Comparison of ENCODE assay signal across 1 cellular context in genomic region chr6:43773050-43773956, GRCh38.
TF ChIP-seq lines count a peak whose summit lies in the region.

No MANE protein-coding gene starts in this region.

TF ChIP-seq in HEK293, 187 proteins besides CTCF, POLR2A, EP300 and RAD21 (continued from another document):
- TF ChIP-seq TSHZ1 (tag by site-specific recombination; IDR thresholded peaks at IDR 0.05; ENCODE audit: borderline replicate concordance) (no peak), ZNF274 (IDR thresholded peaks at IDR 0.05; ENCODE audit: low read length) (no peak), ZNF274 (tag by site-specific recombination; IDR thresholded peaks at IDR 0.05; ENCODE audit: borderline replicate concordance) (no peak), SP3 (tag by site-specific recombination; IDR thresholded peaks at IDR 0.05) (peak; percentile 39; the same call in 1 of the 2 replicates), ZNF416 (tag by site-specific recombination; IDR thresholded peaks at IDR 0.05) (no peak), ZFP41 (tag by site-specific recombination; IDR thresholded peaks at IDR 0.05; ENCODE audit: borderline replicate concordance) (no peak), SETDB1 (IDR thresholded peaks at IDR 0.05; ENCODE audit: insufficient read length, low read length) (no peak), ZNF19 (tag by site-specific recombination; IDR thresholded peaks at IDR 0.05; ENCODE audit: low read depth) (no peak), ZNF140 (tag by site-specific recombination; IDR thresholded peaks at IDR 0.05) (no peak), ZEB2 (tag by site-specific recombination; IDR thresholded peaks at IDR 0.05) (peak; percentile 84), ZNF341 (tag by site-specific recombination; IDR thresholded peaks at IDR 0.05; ENCODE audit: low read depth) (no peak), ZNF510 (tag by site-specific recombination; IDR thresholded peaks at IDR 0.05; ENCODE audit: insufficient replicate concordance) (no peak), ZNF404 (tag by site-specific recombination; IDR thresholded peaks at IDR 0.05) (no peak), ZNF830 (tag by site-specific recombination; IDR thresholded peaks at IDR 0.05; ENCODE audit: low read depth) (no peak), KLF17 (tag by site-specific recombination; IDR thresholded peaks at IDR 0.05) (no peak; the same call in 1 of the 2 replicates), PRDM1 (tag by site-specific recombination; IDR thresholded peaks at IDR 0.05) (no peak), KLF8 (tag by site-specific recombination; IDR thresholded peaks at IDR 0.05) (0 out of 2 replicates have a peak, but pooled peaks have one; percentile 41), RBAK (tag by site-specific recombination; IDR thresholded peaks at IDR 0.05) (no peak), ZNF777 (tag by site-specific recombination; IDR thresholded peaks at IDR 0.05; ENCODE audit: borderline replicate concordance) (no peak), GLI2 (tag by site-specific recombination; IDR thresholded peaks at IDR 0.05; ENCODE audit: borderline replicate concordance, low read depth) (no peak), ZNF18 (tag by site-specific recombination; IDR thresholded peaks at IDR 0.05) (no peak), ZNF558 (tag by site-specific recombination; IDR thresholded peaks at IDR 0.05) (no peak), IKZF3 (tag by site-specific recombination; IDR thresholded peaks at IDR 0.05) (0 out of 2 replicates have a peak, but pooled peaks have one; percentile 2), ZNF157 (tag by site-specific recombination; IDR thresholded peaks at IDR 0.05) (no peak), ZNF747 (tag by site-specific recombination; IDR thresholded peaks at IDR 0.05) (no peak), ZNF555 (tag by site-specific recombination; conservative IDR thresholded peaks at IDR 0.05) (no peak), KLF1 (tag by site-specific recombination; IDR thresholded peaks at IDR 0.05) (no peak), ZNF837 (tag by site-specific recombination; IDR thresholded peaks at IDR 0.05) (no peak), ZIC2 (tag by site-specific recombination; IDR thresholded peaks at IDR 0.05) (0 out of 2 replicates have a peak, but pooled peaks have one; percentile 13), ZNF660 (tag by site-specific recombination; IDR thresholded peaks at IDR 0.05) (peak; percentile 69; the same call in 1 of the 2 replicates), ZNF169 (tag by site-specific recombination; IDR thresholded peaks at IDR 0.05) (no peak), ZNF423 (tag by site-specific recombination; IDR thresholded peaks at IDR 0.05) (0 out of 2 replicates have a peak, but pooled peaks have one; percentile 30), OSR2 (tag by site-specific recombination; IDR thresholded peaks at IDR 0.05) (no peak), ZNF664 (tag by site-specific recombination; IDR thresholded peaks at IDR 0.05) (no peak), ZNF354C (tag by site-specific recombination; IDR thresholded peaks at IDR 0.05; ENCODE audit: borderline replicate concordance, low read depth) (no peak), ZNF24 (tag by site-specific recombination; IDR thresholded peaks at IDR 0.05) (no peak), ZNF138 (tag by site-specific recombination; IDR thresholded peaks at IDR 0.05; ENCODE audit: borderline replicate concordance) (no peak), ZNF571 (tag by site-specific recombination; IDR thresholded peaks at IDR 0.05) (no peak), ZNF184 (tag by site-specific recombination; IDR thresholded peaks at IDR 0.05) (peak; percentile 15; the same call in 1 of the 2 replicates), ZNF488 (tag by site-specific recombination; IDR thresholded peaks at IDR 0.05) (no peak), ZNF561 (tag by site-specific recombination; IDR thresholded peaks at IDR 0.05; ENCODE audit: borderline replicate concordance) (no peak), ZNF529 (tag by site-specific recombination; IDR thresholded peaks at IDR 0.05; ENCODE audit: insufficient replicate concordance) (no peak), ZNF623 (tag by site-specific recombination; IDR thresholded peaks at IDR 0.05) (no peak), ZNF521 (tag by site-specific recombination; IDR thresholded peaks at IDR 0.05) (no peak), ZNF350 (tag by site-specific recombination; IDR thresholded peaks at IDR 0.05) (no peak), SCRT2 (tag by site-specific recombination; IDR thresholded peaks at IDR 0.05) (peak; percentile 73), KLF16 (tag by site-specific recombination; IDR thresholded peaks at IDR 0.05) (no peak), GLIS1 (tag by site-specific recombination; IDR thresholded peaks at IDR 0.05) (peak; percentile 51), SP2 (tag by site-specific recombination; IDR thresholded peaks at IDR 0.05) (peak; percentile 23; the same call in 1 of the 2 replicates), ZNF366 (tag by site-specific recombination; conservative IDR thresholded peaks at IDR 0.05) (peak; percentile 55; the same call in 1 of the 2 replicates), ZNF707 (tag by site-specific recombination; IDR thresholded peaks at IDR 0.05) (no peak), ZNF221 (tag by site-specific recombination; IDR thresholded peaks at IDR 0.05; ENCODE audit: borderline replicate concordance) (no peak), ZNF621 (tag by site-specific recombination; IDR thresholded peaks at IDR 0.05) (no peak), KLF9 (tag by site-specific recombination; IDR thresholded peaks at IDR 0.05; ENCODE audit: low read depth) (peak; percentile 37; the same call in 1 of the 2 replicates), ZNF501 (tag by site-specific recombination; IDR thresholded peaks at IDR 0.05) (peak; percentile 52; the same call in 1 of the 2 replicates), ZNF600 (tag by site-specific recombination; IDR thresholded peaks at IDR 0.05) (peak; percentile 77), SP7 (tag by site-specific recombination; IDR thresholded peaks at IDR 0.05) (peak; percentile 58), ZBTB1 (tag by site-specific recombination; IDR thresholded peaks at IDR 0.05) (no peak)
- TF ChIP-seq, protein P1, sequence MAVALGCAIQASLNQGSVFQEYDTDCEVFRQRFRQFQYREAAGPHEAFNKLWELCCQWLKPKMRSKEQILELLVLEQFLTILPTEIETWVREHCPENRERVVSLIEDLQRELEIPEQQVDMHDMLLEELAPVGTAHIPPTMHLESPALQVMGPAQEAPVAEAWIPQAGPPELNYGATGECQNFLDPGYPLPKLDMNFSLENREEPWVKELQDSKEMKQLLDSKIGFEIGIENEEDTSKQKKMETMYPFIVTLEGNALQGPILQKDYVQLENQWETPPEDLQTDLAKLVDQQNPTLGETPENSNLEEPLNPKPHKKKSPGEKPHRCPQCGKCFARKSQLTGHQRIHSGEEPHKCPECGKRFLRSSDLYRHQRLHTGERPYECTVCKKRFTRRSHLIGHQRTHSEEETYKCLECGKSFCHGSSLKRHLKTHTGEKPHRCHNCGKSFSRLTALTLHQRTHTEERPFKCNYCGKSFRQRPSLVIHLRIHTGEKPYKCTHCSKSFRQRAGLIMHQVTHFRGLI (tag by site-specific recombination; IDR thresholded peaks at IDR 0.05) = no peak
- TF ChIP-seq, protein P2, sequence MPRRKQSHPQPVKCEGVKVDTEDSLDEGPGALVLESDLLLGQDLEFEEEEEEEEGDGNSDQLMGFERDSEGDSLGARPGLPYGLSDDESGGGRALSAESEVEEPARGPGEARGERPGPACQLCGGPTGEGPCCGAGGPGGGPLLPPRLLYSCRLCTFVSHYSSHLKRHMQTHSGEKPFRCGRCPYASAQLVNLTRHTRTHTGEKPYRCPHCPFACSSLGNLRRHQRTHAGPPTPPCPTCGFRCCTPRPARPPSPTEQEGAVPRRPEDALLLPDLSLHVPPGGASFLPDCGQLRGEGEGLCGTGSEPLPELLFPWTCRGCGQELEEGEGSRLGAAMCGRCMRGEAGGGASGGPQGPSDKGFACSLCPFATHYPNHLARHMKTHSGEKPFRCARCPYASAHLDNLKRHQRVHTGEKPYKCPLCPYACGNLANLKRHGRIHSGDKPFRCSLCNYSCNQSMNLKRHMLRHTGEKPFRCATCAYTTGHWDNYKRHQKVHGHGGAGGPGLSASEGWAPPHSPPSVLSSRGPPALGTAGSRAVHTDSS (tag by site-specific recombination; IDR thresholded peaks at IDR 0.05) = no peak
- TF ChIP-seq, protein P3, sequence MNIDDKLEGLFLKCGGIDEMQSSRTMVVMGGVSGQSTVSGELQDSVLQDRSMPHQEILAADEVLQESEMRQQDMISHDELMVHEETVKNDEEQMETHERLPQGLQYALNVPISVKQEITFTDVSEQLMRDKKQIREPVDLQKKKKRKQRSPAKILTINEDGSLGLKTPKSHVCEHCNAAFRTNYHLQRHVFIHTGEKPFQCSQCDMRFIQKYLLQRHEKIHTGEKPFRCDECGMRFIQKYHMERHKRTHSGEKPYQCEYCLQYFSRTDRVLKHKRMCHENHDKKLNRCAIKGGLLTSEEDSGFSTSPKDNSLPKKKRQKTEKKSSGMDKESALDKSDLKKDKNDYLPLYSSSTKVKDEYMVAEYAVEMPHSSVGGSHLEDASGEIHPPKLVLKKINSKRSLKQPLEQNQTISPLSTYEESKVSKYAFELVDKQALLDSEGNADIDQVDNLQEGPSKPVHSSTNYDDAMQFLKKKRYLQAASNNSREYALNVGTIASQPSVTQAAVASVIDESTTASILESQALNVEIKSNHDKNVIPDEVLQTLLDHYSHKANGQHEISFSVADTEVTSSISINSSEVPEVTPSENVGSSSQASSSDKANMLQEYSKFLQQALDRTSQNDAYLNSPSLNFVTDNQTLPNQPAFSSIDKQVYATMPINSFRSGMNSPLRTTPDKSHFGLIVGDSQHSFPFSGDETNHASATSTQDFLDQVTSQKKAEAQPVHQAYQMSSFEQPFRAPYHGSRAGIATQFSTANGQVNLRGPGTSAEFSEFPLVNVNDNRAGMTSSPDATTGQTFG (tag by site-specific recombination; IDR thresholded peaks at IDR 0.05; ENCODE audit: borderline replicate concordance) = no peak
- TF ChIP-seq, protein P4, sequence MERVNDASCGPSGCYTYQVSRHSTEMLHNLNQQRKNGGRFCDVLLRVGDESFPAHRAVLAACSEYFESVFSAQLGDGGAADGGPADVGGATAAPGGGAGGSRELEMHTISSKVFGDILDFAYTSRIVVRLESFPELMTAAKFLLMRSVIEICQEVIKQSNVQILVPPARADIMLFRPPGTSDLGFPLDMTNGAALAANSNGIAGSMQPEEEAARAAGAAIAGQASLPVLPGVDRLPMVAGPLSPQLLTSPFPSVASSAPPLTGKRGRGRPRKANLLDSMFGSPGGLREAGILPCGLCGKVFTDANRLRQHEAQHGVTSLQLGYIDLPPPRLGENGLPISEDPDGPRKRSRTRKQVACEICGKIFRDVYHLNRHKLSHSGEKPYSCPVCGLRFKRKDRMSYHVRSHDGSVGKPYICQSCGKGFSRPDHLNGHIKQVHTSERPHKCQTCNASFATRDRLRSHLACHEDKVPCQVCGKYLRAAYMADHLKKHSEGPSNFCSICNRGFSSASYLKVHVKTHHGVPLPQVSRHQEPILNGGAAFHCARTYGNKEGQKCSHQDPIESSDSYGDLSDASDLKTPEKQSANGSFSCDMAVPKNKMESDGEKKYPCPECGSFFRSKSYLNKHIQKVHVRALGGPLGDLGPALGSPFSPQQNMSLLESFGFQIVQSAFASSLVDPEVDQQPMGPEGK (tag by site-specific recombination; IDR thresholded peaks at IDR 0.05) = peak; percentile 64
